ENCODE assay signal across 25 cellular contexts in genomic region chr6:16285467-16286150, GRCh38. TPM values are rescaled to one million over a fixed set of nuclear protein-coding genes. Genes with fewer than 3 reads are reported as not detected.
DNase-seq lines count a peak whose midpoint lies in the region; ATAC-seq, FAIRE-seq and TF ChIP-seq lines count a peak whose summit lies in the region.
"Had no signal": no experiment of that assay in that cellular context is flagged by ENCODE, and none has a peak within 500 bp of the region (broad histone marks: within the 10 kb centered on the region; RNA-seq: fewer than 3 reads in every experiment).

No MANE protein-coding gene starts in this region.

- H2AFZ ChIP-seq in HCT116 (ENCODE audit: low read depth, low read length, poor library complexity, severe bottlenecking) (no peak overlapping the region), K562 (ENCODE audit: low read depth, low read length) (no peak overlapping the region)
- H2AFZ ChIP-seq: hepatocyte had no signal

- 91% methylated on average over 11 of the region's 11 CpGs for WGBS in K562 (ENCODE audit: insufficient coverage, low coverage, missing lambda C conversion rate)
- 77 to 85% (median 83%) methylated on average over 10 to 11 of the region's 11 CpGs for WGBS in psoas muscle, 3 donors

- H3K27ac ChIP-seq in HCT116 (ENCODE audit: low read depth, low read length) (no peak overlapping the region), K562 (ENCODE audit: extremely low read depth, low read depth, low read length) (no peak overlapping the region), psoas muscle (peak overlapping the region; percentile 25)
- H3K27ac ChIP-seq: breast epithelium, hepatocyte, KMS-11, pancreas, spleen, tibial artery, VCaP had no signal

- H3K27me3 ChIP-seq in HCT116 (ENCODE audit: insufficient read depth, low read length) = no peaks in the 10 kb centered on the region
- H3K27me3 ChIP-seq in K562 (ENCODE audit: control insufficient read depth in 2 of 2, insufficient read depth in 2 of 2, low read length in 2 of 2) = no peaks in the 10 kb centered on the region
- no peaks in the 10 kb centered on the region for H3K27me3 ChIP-seq in psoas muscle (ENCODE audit: insufficient read depth in 3 of 3, low read length in 2 of 3)
- H3K27me3 ChIP-seq: breast epithelium, hepatocyte, MG63, pancreas, spleen, tibial artery had no signal

- BruUV-seq in HCT116 (replicated peaks; lab: Mats Ljungman, UMichigan) (no TSS peak), K562 (replicated peaks; lab: Mats Ljungman, UMichigan) (no TSS peak)

- RAD21 ChIA-PET in HCT116 (lab: Charles Lee; ENCODE audit: low non-redundant PET in 1 of 2, low total read pairs in 2 of 2, uncharacterized antibody in 2 of 2, unreplicated experiment in 2 of 2) = no interaction called here

- POLR2A ChIA-PET in HCT116 (lab: Charles Lee) = no interaction called here
- POLR2A ChIA-PET in K562 (lab: Yijun Ruan, JAX) = interaction anchor here (0.6 to 3.9 kb wide), 3 partner anchors 8 to 644 kb away, joined by 3 to 18 read pairs (median 3); no protein-coding TSS in a partner anchor

- no peaks in the 10 kb centered on the region for H3K9me2 ChIP-seq in HCT116 (ENCODE audit: insufficient read depth)

- TF ChIP-seq POLR2A in HCT116 (IDR thresholded peaks at IDR 0.05; ENCODE audit: borderline replicate concordance, extremely low read depth, insufficient read depth, insufficient read length) = no peak
- TF ChIP-seq POLR2A in K562 (conservative IDR thresholded peaks at IDR 0.05) = no peak

- in situ Hi-C loops in K562 (cut with MboI) = no loop called here

- intact Hi-C loops in HCT116 (cut with micrococcal nuclease) (loop anchor here (1.0 to 2.0 kb wide), 2 partner anchors 46 to 801 kb away; no protein-coding TSS in a partner anchor), K562 (cut with micrococcal nuclease) (loop anchor here (1.0 kb wide), 1 partner anchor 46 kb away; no protein-coding TSS in a partner anchor), psoas muscle (cut with DNase I) (loop anchor here in 1 of 2 donors (5.0 kb wide), 1 partner anchor 37 kb away; no protein-coding TSS in a partner anchor)

- no peak overlapping the region for H3K4me3 ChIP-seq in HCT116 (replicated peaks in 1 of 2; ENCODE audit: low read depth in 1 of 2, low read length in 2 of 2)
- no peak overlapping the region for H3K4me3 ChIP-seq in K562
- H3K4me3 ChIP-seq in psoas muscle = no peak overlapping the region
- H3K4me3 ChIP-seq: breast epithelium, hepatocyte, MG63, pancreas, spleen, tibial artery had no signal

- H3K4me2 ChIP-seq in HCT116 (ENCODE audit: low read length) (no peak overlapping the region), K562 (ENCODE audit: insufficient read depth, low read length) (no peak overlapping the region)
- H3K4me2 ChIP-seq: KMS-11 had no signal

- DNase-seq in HCT116 (ENCODE audit: low read depth, low spot score) = no peak
- no peak for DNase-seq in K562 (ENCODE audit: extremely low read depth in 1 of 4, low spot score in 3 of 4)
- no peak for DNase-seq in psoas muscle
- no peak for DNase-seq in NCI-H2227 (lab: John Stamatoyannopoulos, UW; ENCODE audit: unreplicated experiment)
- DNase-seq in NCI-H1105 treated with DMSO at 0.1 percent for 48 hours (lab: John Stamatoyannopoulos, UW) = no peak
- DNase-seq in DMS53 treated with DMSO at 0.1 percent for 48 hours (lab: John Stamatoyannopoulos, UW; ENCODE audit: unreplicated experiment) = no peak
- DNase-seq: activated CD8-positive, alpha-beta memory T cell treated with anti-CD3 and anti-CD28 coated beads for 24 hours; activated naive CD8-positive, alpha-beta T cell treated with anti-CD3 and anti-CD28 coated beads for 36 hours; activated T-cell treated with anti-CD3 and anti-CD28 coated beads for 4 hours; GOT3; mammary epithelial cell; NCI-H1930; NCI-H2227 treated with DMSO at 0.1 percent for 48 hours; pancreas; Right ventricle myocardium superior; spleen; SW 1271 had no signal

- CTCF ChIA-PET in HCT116 (lab: Charles Lee) (interaction anchor here (0.6 to 1.9 kb wide), 7 partner anchors 9 to 801 kb away, joined by 3 to 8 read pairs (median 4); no protein-coding TSS in a partner anchor), K562 (lab: Yijun Ruan, JAX; ENCODE audit: low intra/inter-chr PET ratio) (no interaction called here)

- H3K36me3 ChIP-seq in ES-I3 (ENCODE audit: insufficient read depth, low read length) (no peaks in the 10 kb centered on the region), HCT116 (ENCODE audit: control insufficient read depth in 1 of 2, insufficient read depth in 2 of 2, low read length in 2 of 2) (no peaks in the 10 kb centered on the region), K562 (ENCODE audit: control insufficient read depth, insufficient read depth, low read length) (peaks cover 64% of the 10 kb centered on the region), psoas muscle (ENCODE audit: insufficient read depth in 1 of 2, low read depth in 1 of 2) (peaks cover 0 to 53% of the 10 kb centered on the region in 2 donors)
- H3K36me3 ChIP-seq: breast epithelium, MG63, pancreas had no signal

- no peaks in the 10 kb centered on the region; the same call in 1 of the 2 replicates for H3K9me3 ChIP-seq in ES-I3 (ENCODE audit: control insufficient read depth, insufficient read depth, low read length)
- no peaks in the 10 kb centered on the region for H3K9me3 ChIP-seq in HCT116 (ENCODE audit: control insufficient read depth in 1 of 2, insufficient read depth in 1 of 2, low read depth in 1 of 2, low read length in 2 of 2)
- no peaks in the 10 kb centered on the region; the same call in 1 of the 2 replicates for H3K9me3 ChIP-seq in K562 (replicated peaks; ENCODE audit: control insufficient read depth, insufficient read depth, low read depth, low read length)
- no peaks in the 10 kb centered on the region for H3K9me3 ChIP-seq in psoas muscle
- H3K9me3 ChIP-seq: breast epithelium, MG63, pancreas, spleen, tibial artery had no signal

- ATAC-seq in HCT116 (peak; percentile 63), K562 (peak; percentile 10; the same call in 2 of the 3 replicates), psoas muscle (peak in 2 of 4 donors; percentile 3 to 14)

- TF ChIP-seq EP300 in K562 (IDR thresholded peaks at IDR 0.05; ENCODE audit: low read length) = no peak

- H3K4me1 ChIP-seq in ES-I3 (ENCODE audit: insufficient read depth, low read length) (peaks cover 6% of the 10 kb centered on the region; the same call in 1 of the 2 replicates), HCT116 (ENCODE audit: control insufficient read depth in 1 of 2, insufficient read depth in 2 of 2, low read length in 2 of 2) (no peaks in the 10 kb centered on the region), K562 (replicated peaks in 1 of 2; ENCODE audit: control insufficient read depth in 2 of 2, insufficient read depth in 2 of 2, low read length in 2 of 2) (peaks cover 0 to 7% of the 10 kb centered on the region in 2 experiments; a peak in 1 of 5 replicates), psoas muscle (peaks cover 24% of the 10 kb centered on the region)
- H3K4me1 ChIP-seq: breast epithelium, pancreas, spleen, tibial artery had no signal

- no peak; the same call in 1 of the 2 replicates for TF ChIP-seq RAD21 in HCT116 (IDR thresholded peaks at IDR 0.05; ENCODE audit: low read depth)
- TF ChIP-seq RAD21 in K562 (CRISPR knock-in tag; conservative IDR thresholded peaks at IDR 0.05 in 1 of 2, IDR thresholded peaks at IDR 0.05 in 1 of 2) = no peak

- no peak for FAIRE-seq in K562 (lab: Jason Lieb, UNC)
- FAIRE-seq: frontal cortex, pancreas had no signal

- H3K79me2 ChIP-seq in HCT116 (ENCODE audit: insufficient read depth, low read length) (no peaks in the 10 kb centered on the region), K562 (ENCODE audit: control insufficient read depth, insufficient read depth, low read length) (no peaks in the 10 kb centered on the region)
- H3K79me2 ChIP-seq: hepatocyte had no signal

- no peak for TF ChIP-seq CTCF in HCT116 (IDR thresholded peaks at IDR 0.05 in 2 of 3, conservative IDR thresholded peaks at IDR 0.05 in 1 of 3; ENCODE audit: borderline replicate concordance in 1 of 3, insufficient read depth in 1 of 3, low read depth in 2 of 3, low read length in 2 of 3)
- no peak; a peak in 1 of 6 replicates for TF ChIP-seq CTCF in K562 (IDR thresholded peaks at IDR 0.05 in 2 of 3, conservative IDR thresholded peaks at IDR 0.05 in 1 of 3; ENCODE audit: insufficient read depth in 2 of 3, low read depth in 1 of 3, low read length in 3 of 3)
- TF ChIP-seq CTCF in psoas muscle (IDR thresholded peaks at IDR 0.05) = no peak

- H3K9me1 ChIP-seq in K562 (ENCODE audit: control insufficient read depth, insufficient read depth, low read length) = no peaks in the 10 kb centered on the region

- H4K20me1 ChIP-seq in HCT116 (ENCODE audit: insufficient read depth) (no peaks in the 10 kb centered on the region), K562 (replicated peaks; ENCODE audit: control insufficient read depth, insufficient read depth, low read length) (no peaks in the 10 kb centered on the region)

- H3K9ac ChIP-seq in ES-I3 (ENCODE audit: low read depth, low read length) (0 out of 2 replicates have a peak overlapping the region, but pooled peaks have one; percentile 13), HCT116 (ENCODE audit: low read length) (no peak overlapping the region), K562 (ENCODE audit: insufficient read depth in 1 of 2, low read depth in 2 of 2, low read length in 2 of 2) (peak overlapping the region in 1 of 2 experiments; percentile 8; a peak in 1 of 4 replicates)
- H3K9ac ChIP-seq: KMS-11 had no signal

TF ChIP-seq in K562, 482 proteins besides CTCF, POLR2A, EP300 and RAD21 (continues in another document):
- no peak for TF ChIP-seq JUNB (CRISPR knock-in tag; conservative IDR thresholded peaks at IDR 0.05)

RNA-seq across cellular contexts. Expression of gene GMPR, which starts 47.2 kb away (rescaled TPM):
- total RNA-seq in HCT116 (2021; ENCODE audit: unreplicated experiment) (24.0 TPM), K562 (2014; rRNA removed) (42.5 and 46.2 TPM in 2 replicates), K562 (2014; rRNA removed; fragmentation: Illumina TruSeq; extraction: Trizol) (34.1 and 34.6 TPM in 2 replicates), K562 (2015; rRNA removed; fragmentation: Illumina TruSeq; extraction: Trizol) (52.9 and 53.5 TPM in 2 replicates), K562 (2021) (64.1 and 73.7 TPM in 2 replicates), psoas muscle (100 to 1,000 TPM; 139 to 265 (median 189) TPM)
- 17.2 and 18.4 TPM in 2 replicates for polyA plus RNA-seq in HCT116 (2012)
- total RNA-seq in K562 (2011; cell fraction: chromatin; rRNA removed; ENCODE audit: low replicate concordance) = 58.9 and 89.1 TPM in 2 replicates
- total RNA-seq in K562 (2011; cell fraction: nucleolus; rRNA removed) = 52.6 and 53.0 TPM in 2 replicates
- total RNA-seq in K562 (2011; cell fraction: nucleoplasm; rRNA removed) = 58.1 and 58.7 TPM in 2 replicates
- polyA plus RNA-seq in K562 (2011; rRNA removed) (66.7 and 72.1 TPM in 2 replicates), K562 (2014; fragmentation: Illumina TruSeq; extraction: Trizol) (83.7 and 85.6 TPM in 2 replicates), K562 (2014; fragmentation: Nextera tagmentation; extraction: Ambion mirVana) (10 to 100 TPM; 42.0 to 47.8 TPM), K562 (2014; rRNA removed) (45.6 and 49.8 TPM in 2 replicates), psoas muscle (100 to 1,000 TPM in 2 of 3 donors, 10 to 100 TPM in 1; 26.6 to 286 (median 235) TPM)
- 97.7 and 111 TPM in 2 replicates for polyA plus RNA-seq in K562 (2011; cell fraction: cytosol; rRNA removed)
- polyA plus RNA-seq in K562 (2011; cell fraction: nucleus; rRNA removed) = 50.2 and 57.5 TPM in 2 replicates
- 80.2 and 117 TPM in 2 replicates for polyA plus RNA-seq in K562 (2012)
- polyA minus RNA-seq in K562 (2011; rRNA and poly(A)+ RNA removed) = 82.0 and 85.1 TPM in 2 replicates
- 38.0 and 45.0 TPM in 2 replicates for polyA minus RNA-seq in K562 (2011; cell fraction: cytosol; rRNA and poly(A)+ RNA removed)
- polyA minus RNA-seq in K562 (2011; cell fraction: nucleus; rRNA and poly(A)+ RNA removed) = 26.5 and 45.9 TPM in 2 replicates
